2 cellular contexts compared by ENCODE assay signal in genomic region chr12:94795053-94795452, GRCh38.
TF ChIP-seq lines count a peak whose summit lies in the region.

No MANE protein-coding gene starts in this region.

TF ChIP-seq in HCT116, 20 proteins besides CTCF, POLR2A, EP300 and RAD21 (continued from another document):
- TF ChIP-seq MAX (IDR thresholded peaks at IDR 0.05), result no peak
- no peak for TF ChIP-seq CBX3 (IDR thresholded peaks at IDR 0.05; ENCODE audit: low read depth)
- TF ChIP-seq YY1 (IDR thresholded peaks at IDR 0.05; ENCODE audit: extremely low read depth, insufficient replicate concordance, low read depth, low read length), result no peak
TF ChIP-seq in HCT116: peak in this region for 0.

TF ChIP-seq in WTC11, 78 proteins besides CTCF, POLR2A, EP300 and RAD21 (continued from another document):
- TF ChIP-seq ARID4B (CRISPR knock-in tag; IDR thresholded peaks at IDR 0.05; ENCODE audit: borderline replicate concordance) (no peak), TCF7 (CRISPR knock-in tag; IDR thresholded peaks at IDR 0.05; ENCODE audit: low read depth) (no peak), MYBL2 (CRISPR knock-in tag; IDR thresholded peaks at IDR 0.05) (no peak), HMGA2 (CRISPR knock-in tag; IDR thresholded peaks at IDR 0.05) (no peak), GTF2I (CRISPR knock-in tag; conservative IDR thresholded peaks at IDR 0.05) (no peak), NR2C2 (CRISPR knock-in tag; IDR thresholded peaks at IDR 0.05) (no peak)
